Comparison of ENCODE assay signal across 8 cellular contexts in genomic region chr17:81481011-81481799, GRCh38. TPM values are rescaled to one million over a fixed set of nuclear protein-coding genes. Genes with fewer than 3 reads are reported as not detected.
DNase-seq lines count a peak whose midpoint lies in the region; ATAC-seq and TF ChIP-seq lines count a peak whose summit lies in the region.

No MANE protein-coding gene starts in this region.

- intact Hi-C loops in tibial artery (cut with DNase I; ENCODE audit: low total_unique reads) = loop anchor here (5.0 kb wide), 3 partner anchors 89 to 229 kb away; no protein-coding TSS in a partner anchor

- H3K36me3 Mint-ChIP-seq in activated naive CD4-positive, alpha-beta T cell treated with anti-CD3 and anti-CD28 coated beads, Interleukin-2, amount 10 ng/mL, durations not matched to agents 7 days and 5 days = no peaks in the 10 kb centered on the region

- H3K36me3 ChIP-seq in HUES6 (ENCODE audit: control insufficient read depth, insufficient read depth, low read length) = no peaks in the 10 kb centered on the region
- H3K36me3 ChIP-seq in tibial artery = no peaks in the 10 kb centered on the region

- CTCF ChIA-PET in activated naive CD4-positive, alpha-beta T cell treated with anti-CD3 and anti-CD28 coated beads, Interleukin-2, amount 10 ng/mL, durations not matched to agents 7 days and 5 days (lab: Charles Lee) = no interaction called here

- H3K9me3 ChIP-seq in HUES6 (ENCODE audit: control insufficient read depth, insufficient read depth, low read depth, low read length) = 0 out of 2 replicates have a peak, but pooled peaks cover 3% of the 10 kb centered on the region
- no peaks in the 10 kb centered on the region for H3K9me3 ChIP-seq in tibial artery

- H3K27me3 ChIP-seq in HUES6 (ENCODE audit: control insufficient read depth, insufficient read depth, low read length) = peaks cover 48% of the 10 kb centered on the region
- peaks cover 0 to 7% of the 10 kb centered on the region in 2 donors for H3K27me3 ChIP-seq in tibial artery

- peak; percentile 74 for DNase-seq in NOMO-1 treated with DMSO at 0.1 percent for 48 hours (lab: John Stamatoyannopoulos, UW; ENCODE audit: unreplicated experiment)
- peak; percentile 76 for DNase-seq in activated naive CD4-positive, alpha-beta T cell treated with anti-CD3 and anti-CD28 coated beads, Interleukin-2, amount 10 ng/mL, durations not matched to agents 7 days and 5 days
- peak; percentile 85 for DNase-seq in globus pallidus (ENCODE audit: low spot score)
- DNase-seq in occipital lobe (lab: John Stamatoyannopoulos, UW) = peak; percentile 36
- DNase-seq in tibial artery = peak; percentile 66 to 84
- DNase-seq in ACHN = no peak

- no peak for ATAC-seq in GM18858 (IDR thresholded peaks at IDR 0.05; ENCODE audit: unreplicated experiment)

- no peak overlapping the region for H3K27ac Mint-ChIP-seq in activated naive CD4-positive, alpha-beta T cell treated with anti-CD3 and anti-CD28 coated beads, Interleukin-2, amount 10 ng/mL, durations not matched to agents 7 days and 5 days

- H3K4me3 ChIP-seq in HUES6 (ENCODE audit: low read depth, low read length) (peak overlapping the region; percentile 39), tibial artery (peak overlapping the region; percentile 47 to 58)

- no peak for TF ChIP-seq CTCF in tibial artery (IDR thresholded peaks at IDR 0.05)

- H3K4me1 ChIP-seq in HUES6 (ENCODE audit: control insufficient read depth, insufficient read depth, low read length) (peaks cover 17% of the 10 kb centered on the region), tibial artery (peaks cover 0 to 41% (median 35%) of the 10 kb centered on the region in 4 donors)

- peaks cover 63% of the 10 kb centered on the region for H3K27me3 Mint-ChIP-seq in activated naive CD4-positive, alpha-beta T cell treated with anti-CD3 and anti-CD28 coated beads, Interleukin-2, amount 10 ng/mL, durations not matched to agents 7 days and 5 days

- H3K27ac ChIP-seq in HUES6 (ENCODE audit: low read depth, low read length) (no peak overlapping the region), tibial artery (no peak overlapping the region)

- H3K4me3 Mint-ChIP-seq in activated naive CD4-positive, alpha-beta T cell treated with anti-CD3 and anti-CD28 coated beads, Interleukin-2, amount 10 ng/mL, durations not matched to agents 7 days and 5 days = peak overlapping the region; percentile 53

- in situ Hi-C loops in ACHN (cut with HindIII; ENCODE audit: low pct_ligation_motif_present, low pct_unique_long_range_greater_than_20kb, low sequenced_read_pairs) = no loop called here

- no peak overlapping the region for H3K9ac ChIP-seq in HUES6 (ENCODE audit: low read length)

- H3K9me3 Mint-ChIP-seq in activated naive CD4-positive, alpha-beta T cell treated with anti-CD3 and anti-CD28 coated beads, Interleukin-2, amount 10 ng/mL, durations not matched to agents 7 days and 5 days = no peaks in the 10 kb centered on the region

- peaks cover 12% of the 10 kb centered on the region for H3K4me1 Mint-ChIP-seq in activated naive CD4-positive, alpha-beta T cell treated with anti-CD3 and anti-CD28 coated beads, Interleukin-2, amount 10 ng/mL, durations not matched to agents 7 days and 5 days

RNA-seq across cellular contexts. Expression of gene ACTG1, which starts 31.4 kb away (rescaled TPM):
- total RNA-seq in occipital lobe = 3,469 TPM

RNA-seq across cellular contexts. Expression of gene FSCN2, which starts 47.0 kb away (rescaled TPM):
- 5.6 TPM for total RNA-seq in occipital lobe
